8 cellular contexts compared by ENCODE assay signal in genomic region chr16:74107795-74108610, GRCh38.
DNase-seq lines count a peak whose midpoint lies in the region; ATAC-seq, FAIRE-seq and TF ChIP-seq lines count a peak whose summit lies in the region.

No MANE protein-coding gene starts in this region.

- peak; percentile 43 for FAIRE-seq in keratinocyte (lab: Jason Lieb, UNC)

- no peaks in the 10 kb centered on the region for H3K27me3 ChIP-seq in keratinocyte (ENCODE audit: control insufficient read depth, extremely low read depth, insufficient read depth, low read length)

- DNase-seq in ACHN (peak; percentile 71), GM03348 (ENCODE audit: low spot score) (peak; percentile 26), NCI-H82 (lab: John Stamatoyannopoulos, UW) (peak; percentile 82), keratinocyte (ENCODE audit: low read depth, low spot score) (no peak)
- DNase-seq in activated naive CD4-positive, alpha-beta T cell treated with anti-CD3 and anti-CD28 coated beads, Interleukin-2, amount 50 U/mL, for 72 hours (ENCODE audit: low spot score in 2 of 2), result peak in 1 of 2 donors; percentile 57
- peak; percentile 26 to 36 for DNase-seq in stimulated activated naive CD8-positive, alpha-beta T cell treated with anti-CD3 and anti-CD28 coated beads, Interleukin-15, amount 100 ng/mL, for 72 hours

- H3K27me3 Mint-ChIP-seq in stimulated activated naive CD8-positive, alpha-beta T cell treated with anti-CD3 and anti-CD28 coated beads, Interleukin-15, amount 100 ng/mL, for 72 hours, result no peaks in the 10 kb centered on the region

- H3K4me1 Mint-ChIP-seq in stimulated activated naive CD8-positive, alpha-beta T cell treated with anti-CD3 and anti-CD28 coated beads, Interleukin-15, amount 100 ng/mL, for 72 hours, result peaks cover 11% of the 10 kb centered on the region

- ATAC-seq in HG02610 (IDR thresholded peaks at IDR 0.05; ENCODE audit: unreplicated experiment), result peak; percentile 49
- ATAC-seq in activated naive CD4-positive, alpha-beta T cell treated with anti-CD3 and anti-CD28 coated beads, Interleukin-2, amount 50 U/mL, for 72 hours, result peak; percentile 30 to 53
- ATAC-seq in stimulated activated naive CD8-positive, alpha-beta T cell treated with anti-CD3 and anti-CD28 coated beads, Interleukin-15, amount 100 ng/mL, for 72 hours, result peak; percentile 59
- ATAC-seq in GM21717 (IDR thresholded peaks at IDR 0.05; ENCODE audit: unreplicated experiment), result no peak

- peak overlapping the region; percentile 6 for H3K4me2 ChIP-seq in keratinocyte (ENCODE audit: control insufficient read depth, extremely low read depth, insufficient read depth, low read depth, low read length)

- H2AFZ ChIP-seq in keratinocyte (ENCODE audit: control insufficient read depth, low read length), result peak overlapping the region; percentile 34

- no peaks in the 10 kb centered on the region for H3K79me2 ChIP-seq in keratinocyte (ENCODE audit: control insufficient read depth, insufficient read depth, low read length)

- no peaks in the 10 kb centered on the region for H3K9me1 ChIP-seq in keratinocyte (ENCODE audit: control insufficient read depth, extremely low read depth, insufficient read depth, low read length)

- H3K9me3 ChIP-seq in keratinocyte (ENCODE audit: control insufficient read depth, low read depth, low read length), result no peaks in the 10 kb centered on the region

- dilution Hi-C loops in keratinocyte (cut with MboI; ENCODE audit: extremely low pct_ligation_motif_present, low sequenced_read_pairs), result no loop called here

- H3K4me3 ChIP-seq in keratinocyte (ENCODE audit: control insufficient read depth in 2 of 3, extremely low read depth in 1 of 3, insufficient read depth in 2 of 3, low read depth in 1 of 3, low read length in 3 of 3), result no peak overlapping the region

- no peaks in the 10 kb centered on the region for H3K36me3 Mint-ChIP-seq in activated naive CD4-positive, alpha-beta T cell treated with anti-CD3 and anti-CD28 coated beads, Interleukin-2, amount 50 U/mL, for 72 hours

- no peaks in the 10 kb centered on the region for H3K4me1 ChIP-seq in keratinocyte (ENCODE audit: control insufficient read depth, extremely low read depth, insufficient read depth, low read length)

- H3K4me3 Mint-ChIP-seq in stimulated activated naive CD8-positive, alpha-beta T cell treated with anti-CD3 and anti-CD28 coated beads, Interleukin-15, amount 100 ng/mL, for 72 hours, result peak overlapping the region; percentile 39 to 73

- no peaks in the 10 kb centered on the region for H4K20me1 ChIP-seq in keratinocyte (ENCODE audit: control insufficient read depth, extremely low read depth, insufficient read depth, low read length)

- no peak overlapping the region for H3K9ac ChIP-seq in keratinocyte (ENCODE audit: control insufficient read depth, extremely low read depth, insufficient read depth, low read length)

- no peak overlapping the region for H3K27ac ChIP-seq in keratinocyte (ENCODE audit: control insufficient read depth, insufficient read depth, low read length)

- in situ Hi-C loops in ACHN (cut with HindIII; ENCODE audit: low pct_ligation_motif_present, low pct_unique_long_range_greater_than_20kb, low sequenced_read_pairs), result no loop called here

- TF ChIP-seq CTCF in keratinocyte (optimal IDR thresholded peaks at IDR 0.05 in 1 of 3, IDR thresholded peaks at IDR 0.05 in 1 of 3, conservative IDR thresholded peaks at IDR 0.05 in 1 of 3; ENCODE audit: extremely low read depth in 1 of 3, insufficient read depth in 2 of 3, low read length in 3 of 3), result peak; percentile 61 to 71 (median 70)

- no peaks in the 10 kb centered on the region for H3K9me3 Mint-ChIP-seq in activated naive CD4-positive, alpha-beta T cell treated with anti-CD3 and anti-CD28 coated beads, Interleukin-2, amount 50 U/mL, for 72 hours
- H3K9me3 Mint-ChIP-seq in stimulated activated naive CD8-positive, alpha-beta T cell treated with anti-CD3 and anti-CD28 coated beads, Interleukin-15, amount 100 ng/mL, for 72 hours, result peaks cover 0 to under 1% of the 10 kb centered on the region in 2 donors

- no peaks in the 10 kb centered on the region for H3K36me3 ChIP-seq in keratinocyte (ENCODE audit: control insufficient read depth in 2 of 2, extremely low read depth in 1 of 2, insufficient read depth in 2 of 2, low read length in 2 of 2)

- H3K27ac Mint-ChIP-seq in activated naive CD4-positive, alpha-beta T cell treated with anti-CD3 and anti-CD28 coated beads, Interleukin-2, amount 50 U/mL, for 72 hours, result no peak overlapping the region
- H3K27ac Mint-ChIP-seq in stimulated activated naive CD8-positive, alpha-beta T cell treated with anti-CD3 and anti-CD28 coated beads, Interleukin-15, amount 100 ng/mL, for 72 hours, result no peak overlapping the region
